1 cellular context compared by ENCODE assay signal in genomic region chr3:194003128-194004057, GRCh38.
TF ChIP-seq lines count a peak whose summit lies in the region.

No MANE protein-coding gene starts in this region.

TF ChIP-seq in HEK293, 187 proteins besides CTCF, POLR2A, EP300 and RAD21 (continued from another document):
- TF ChIP-seq ZNF280C (tag by site-specific recombination; IDR thresholded peaks at IDR 0.05) (no peak), ZNF148 (tag by site-specific recombination; IDR thresholded peaks at IDR 0.05; ENCODE audit: borderline replicate concordance) (no peak), ZFP41 (tag by site-specific recombination; IDR thresholded peaks at IDR 0.05; ENCODE audit: borderline replicate concordance) (no peak), ZNF175 (tag by site-specific recombination; IDR thresholded peaks at IDR 0.05) (no peak), ZNF626 (tag by site-specific recombination; IDR thresholded peaks at IDR 0.05) (no peak), ZNF404 (tag by site-specific recombination; IDR thresholded peaks at IDR 0.05) (no peak), PBX3 (CRISPR knock-in tag; IDR thresholded peaks at IDR 0.05) (no peak), ZNF48 (tag by site-specific recombination; IDR thresholded peaks at IDR 0.05) (no peak), ZNF335 (tag by site-specific recombination; conservative IDR thresholded peaks at IDR 0.05) (peak; percentile 95), ZNF768 (tag by site-specific recombination; IDR thresholded peaks at IDR 0.05) (no peak), ZBTB48 (tag by site-specific recombination; IDR thresholded peaks at IDR 0.05) (peak; percentile 77), ZBTB49 (tag by site-specific recombination; IDR thresholded peaks at IDR 0.05; ENCODE audit: low read depth) (no peak), ZNF140 (tag by site-specific recombination; IDR thresholded peaks at IDR 0.05) (no peak), ZBTB1 (tag by site-specific recombination; IDR thresholded peaks at IDR 0.05) (no peak), MEIS1 (CRISPR knock-in tag; IDR thresholded peaks at IDR 0.05; ENCODE audit: borderline replicate concordance) (no peak), ZNF398 (tag by site-specific recombination; IDR thresholded peaks at IDR 0.05) (no peak; the same call in none of the 2 replicates), ZBTB6 (tag by site-specific recombination; IDR thresholded peaks at IDR 0.05) (no peak), HOXA7 (CRISPR knock-in tag; IDR thresholded peaks at IDR 0.05; ENCODE audit: borderline replicate concordance) (no peak), ZNF19 (tag by site-specific recombination; IDR thresholded peaks at IDR 0.05; ENCODE audit: low read depth) (no peak), ZEB2 (tag by site-specific recombination; IDR thresholded peaks at IDR 0.05) (peak; percentile 93), ZNF791 (tag by site-specific recombination; IDR thresholded peaks at IDR 0.05) (no peak), PRDM4 (tag by site-specific recombination; IDR thresholded peaks at IDR 0.05) (peak; percentile 75; the same call in 1 of the 2 replicates), ZNF223 (tag by site-specific recombination; IDR thresholded peaks at IDR 0.05) (no peak), ZNF664 (tag by site-specific recombination; IDR thresholded peaks at IDR 0.05) (no peak), ZBTB21 (tag by site-specific recombination; IDR thresholded peaks at IDR 0.05) (no peak), ZNF76 (tag by site-specific recombination; IDR thresholded peaks at IDR 0.05; ENCODE audit: borderline replicate concordance, low read depth) (peak; percentile 57; the same call in 1 of the 2 replicates), ZNF830 (tag by site-specific recombination; IDR thresholded peaks at IDR 0.05; ENCODE audit: low read depth) (no peak), ZNF704 (tag by site-specific recombination; IDR thresholded peaks at IDR 0.05) (no peak), ZNF449 (tag by site-specific recombination; IDR thresholded peaks at IDR 0.05) (peak; percentile 51), ZNF555 (tag by site-specific recombination; conservative IDR thresholded peaks at IDR 0.05) (no peak), FEZF1 (tag by site-specific recombination; IDR thresholded peaks at IDR 0.05) (peak; percentile 91), ZSCAN18 (tag by site-specific recombination; IDR thresholded peaks at IDR 0.05) (no peak), ZNF132 (tag by site-specific recombination; IDR thresholded peaks at IDR 0.05; ENCODE audit: borderline replicate concordance) (no peak), ZNF837 (tag by site-specific recombination; IDR thresholded peaks at IDR 0.05) (no peak), ZNF701 (tag by site-specific recombination; IDR thresholded peaks at IDR 0.05) (no peak), ZNF548 (tag by site-specific recombination; IDR thresholded peaks at IDR 0.05) (no peak), ZNF561 (tag by site-specific recombination; IDR thresholded peaks at IDR 0.05; ENCODE audit: borderline replicate concordance) (peak; percentile 74; the same call in 1 of the 2 replicates), ZNF623 (tag by site-specific recombination; IDR thresholded peaks at IDR 0.05) (no peak), ZNF473 (tag by site-specific recombination; IDR thresholded peaks at IDR 0.05) (no peak)
